In the genomic region with DNA sequence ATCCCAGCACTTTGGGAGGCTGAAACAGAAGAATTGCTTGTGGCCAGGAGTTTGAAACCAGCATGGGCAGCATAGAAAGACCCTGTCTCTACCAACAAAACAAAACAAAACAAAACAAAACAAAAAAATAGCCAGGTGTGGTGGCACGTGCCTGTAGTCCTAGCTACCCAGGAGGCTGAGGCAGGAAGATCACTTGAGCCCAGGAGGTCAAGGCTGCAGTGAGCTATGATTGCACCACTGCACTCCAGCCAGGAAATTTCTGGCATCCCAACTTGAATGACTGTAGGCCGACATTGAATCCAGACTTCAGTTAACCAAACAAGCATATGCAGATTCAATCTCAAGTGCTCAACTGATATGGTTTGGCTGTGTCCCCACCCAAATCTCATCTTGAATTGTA, we compare ENCODE assay signal across 6 cellular contexts. TPM values are rescaled to one million over a fixed set of nuclear protein-coding genes. Genes with fewer than 3 reads are reported as not detected.
DNase-seq lines count a peak whose midpoint lies in the region; ATAC-seq, FAIRE-seq and TF ChIP-seq lines count a peak whose summit lies in the region.
"Not testable (repeated sequence)": the region's sequence is repeated elsewhere in the genome, so short reads cannot be mapped to it uniquely, and the experiment has no call there.

No MANE protein-coding gene starts in this region.

- not testable (repeated sequence) for H2AFZ ChIP-seq in KMS-11 (ENCODE audit: low read depth); K562 (ENCODE audit: low read depth, low read length)

- CTCF ChIA-PET in K562 (lab: Yijun Ruan, JAX; ENCODE audit: low intra/inter-chr PET ratio) = not testable (repeated sequence)

- POLR2A ChIA-PET in K562 (lab: Yijun Ruan, JAX) = not testable (repeated sequence)

- TF ChIP-seq RAD21 in K562 (CRISPR knock-in tag; conservative IDR thresholded peaks at IDR 0.05 in 1 of 2, IDR thresholded peaks at IDR 0.05 in 1 of 2) = not testable (repeated sequence)

- not testable (repeated sequence) for H3K27ac Mint-ChIP-seq in osteocyte (ENCODE audit: unreplicated experiment)

- TF ChIP-seq POLR2A in K562 (conservative IDR thresholded peaks at IDR 0.05) = not testable (repeated sequence)

- not testable (repeated sequence) for H3K27me3 ChIP-seq in KMS-11 (ENCODE audit: insufficient read depth, low read depth); K562 (ENCODE audit: control insufficient read depth in 2 of 2, insufficient read depth in 2 of 2, low read length in 2 of 2)

- BruUV-seq in K562 (replicated peaks; lab: Mats Ljungman, UMichigan) = not testable (repeated sequence)

- ATAC-seq in K562 = not testable (repeated sequence)
- peak; percentile 23 for ATAC-seq in left lobe of liver

- not testable (repeated sequence) for TF ChIP-seq EP300 in K562 (IDR thresholded peaks at IDR 0.05; ENCODE audit: low read length)

- not testable (repeated sequence) for DNase-seq in K562 (ENCODE audit: extremely low read depth in 1 of 4, low spot score in 3 of 4); left lobe of liver (ENCODE audit: low spot score)
- DNase-seq in fibroblast of peridontal ligament (ENCODE audit: extremely low read depth) = peak; percentile 5
- peak; percentile 11 for DNase-seq in myocyte (ENCODE audit: low read depth)
- peak; percentile 21 for DNase-seq in osteocyte (ENCODE audit: extremely low spot score, unreplicated experiment)

- 0 out of 2 replicates have a peak overlapping the region, but pooled peaks have one; percentile 14 for H3K4me2 ChIP-seq in KMS-11
- not testable (repeated sequence) for H3K4me2 ChIP-seq in K562 (ENCODE audit: insufficient read depth, low read length)

- H4K20me1 ChIP-seq in KMS-11 (ENCODE audit: insufficient read depth); K562 (replicated peaks; ENCODE audit: control insufficient read depth, insufficient read depth, low read length): not testable (repeated sequence)

- in situ Hi-C loops in K562 (cut with MboI) = not testable (repeated sequence)

- H3K4me3 ChIP-seq in KMS-11 (IDR thresholded peaks at IDR 0.05; ENCODE audit: insufficient read depth, low read depth, low read length); K562: not testable (repeated sequence)

- H3K27ac ChIP-seq in KMS-11; K562 (ENCODE audit: extremely low read depth, low read depth, low read length): not testable (repeated sequence)

- not testable (repeated sequence) for H3K9me3 Mint-ChIP-seq in osteocyte (ENCODE audit: unreplicated experiment)

- H3K27me3 Mint-ChIP-seq in osteocyte (ENCODE audit: unreplicated experiment) = not testable (repeated sequence)

- not testable (repeated sequence) for H3K4me3 Mint-ChIP-seq in osteocyte (ENCODE audit: unreplicated experiment)

- WGBS in K562 (ENCODE audit: insufficient coverage, low coverage, missing lambda C conversion rate) = 25% methylated on average over 2 of the region's 2 CpGs

- not testable (repeated sequence) for H3K4me1 Mint-ChIP-seq in osteocyte (ENCODE audit: unreplicated experiment)

- H3K36me3 Mint-ChIP-seq in osteocyte (ENCODE audit: unreplicated experiment) = not testable (repeated sequence)

- not testable (repeated sequence) for TF ChIP-seq CTCF in KMS-11 (conservative IDR thresholded peaks at IDR 0.05; ENCODE audit: low read depth, low read length); K562 (IDR thresholded peaks at IDR 0.05 in 2 of 3, conservative IDR thresholded peaks at IDR 0.05 in 1 of 3; ENCODE audit: insufficient read depth in 2 of 3, low read depth in 1 of 3, low read length in 3 of 3); osteocyte (IDR thresholded peaks at IDR 0.05)

- not testable (repeated sequence) for H3K36me3 ChIP-seq in KMS-11 (ENCODE audit: insufficient read depth); K562 (ENCODE audit: control insufficient read depth, insufficient read depth, low read length)

- H3K79me2 ChIP-seq in KMS-11 (ENCODE audit: insufficient read depth, low read depth); K562 (ENCODE audit: control insufficient read depth, insufficient read depth, low read length): not testable (repeated sequence)

- H3K9me3 ChIP-seq in K562 (replicated peaks; ENCODE audit: control insufficient read depth, insufficient read depth, low read depth, low read length) = not testable (repeated sequence)

- intact Hi-C loops in K562 (cut with micrococcal nuclease) = loop anchor here (10.0 kb wide), 3 partner anchors 215 to 645 kb away; a partner anchor contains a TSS

- not testable (repeated sequence) for FAIRE-seq in K562 (lab: Jason Lieb, UNC)

- H3K9ac ChIP-seq in KMS-11; K562 (ENCODE audit: insufficient read depth in 1 of 2, low read depth in 2 of 2, low read length in 2 of 2): not testable (repeated sequence)

- H3K9me1 ChIP-seq in K562 (ENCODE audit: control insufficient read depth, insufficient read depth, low read length) = not testable (repeated sequence)

- not testable (repeated sequence) for H3K4me1 ChIP-seq in KMS-11 (ENCODE audit: low read depth, poor library complexity, severe bottlenecking); K562 (replicated peaks in 1 of 2; ENCODE audit: control insufficient read depth in 2 of 2, insufficient read depth in 2 of 2, low read length in 2 of 2)

TF ChIP-seq in K562, 482 proteins besides CTCF, POLR2A, EP300 and RAD21:
- TF ChIP-seq C11orf30 (IDR thresholded peaks at IDR 0.05; ENCODE audit: low read depth) (peak; percentile 19; the same call in 1 of the 2 replicates), ZNF316 (IDR thresholded peaks at IDR 0.05) (peak; percentile 16; the same call in 1 of the 2 replicates)

RNA-seq across cellular contexts. Expression of a gene that starts 9.1 kb away (rescaled TPM):
- 15.6 and 19.6 TPM in 2 replicates for total RNA-seq in K562 (2011; cell fraction: chromatin; rRNA removed; ENCODE audit: low replicate concordance)
- total RNA-seq in K562 (2011; cell fraction: nucleolus; rRNA removed) = 12.3 and 13.0 TPM in 2 replicates
- total RNA-seq in K562 (2011; cell fraction: nucleoplasm; rRNA removed) = 15.0 and 16.5 TPM in 2 replicates
- total RNA-seq in K562 (2014; rRNA removed) (7.3 and 10.7 TPM in 2 replicates), K562 (2014; rRNA removed; fragmentation: Illumina TruSeq; extraction: Trizol) (15.6 and 16.9 TPM in 2 replicates), K562 (2015; rRNA removed; fragmentation: Illumina TruSeq; extraction: Trizol) (13.7 and 15.3 TPM in 2 replicates), K562 (2021) (12.4 and 12.5 TPM in 2 replicates), left lobe of liver (19.1 TPM), myocyte (14.1 and 18.1 TPM in 2 replicates), osteocyte (32.4 and 33.4 TPM in 2 replicates)
- polyA plus RNA-seq in K562 (2011; rRNA removed) (8.8 and 10.3 TPM in 2 replicates), K562 (2014; fragmentation: Illumina TruSeq; extraction: Trizol) (10.1 and 10.3 TPM in 2 replicates), K562 (2014; fragmentation: Nextera tagmentation; extraction: Ambion mirVana) (10 to 100 TPM; 27.8 to 31.7 TPM), K562 (2014; rRNA removed) (11.2 and 12.1 TPM in 2 replicates)
- polyA plus RNA-seq in K562 (2011; cell fraction: cytosol; rRNA removed) = 2.5 and 6.6 TPM in 2 replicates
- polyA plus RNA-seq in K562 (2011; cell fraction: nucleus; rRNA removed) = 2.6 and 3.8 TPM in 2 replicates
- 7.3 and 7.7 TPM in 2 replicates for polyA plus RNA-seq in K562 (2012)
- polyA minus RNA-seq in K562 (2011; rRNA and poly(A)+ RNA removed) = 20.1 and 20.4 TPM in 2 replicates
- polyA minus RNA-seq in K562 (2011; cell fraction: cytosol; rRNA and poly(A)+ RNA removed) = 4.9 and 10.2 TPM in 2 replicates
- polyA minus RNA-seq in K562 (2011; cell fraction: nucleus; rRNA and poly(A)+ RNA removed) = 4.4 and 7.0 TPM in 2 replicates
- polyA plus RNA-seq in myocyte (2012) = 9.7 TPM
